Comparison of ENCODE assay signal across 7 cellular contexts in the genomic region with DNA sequence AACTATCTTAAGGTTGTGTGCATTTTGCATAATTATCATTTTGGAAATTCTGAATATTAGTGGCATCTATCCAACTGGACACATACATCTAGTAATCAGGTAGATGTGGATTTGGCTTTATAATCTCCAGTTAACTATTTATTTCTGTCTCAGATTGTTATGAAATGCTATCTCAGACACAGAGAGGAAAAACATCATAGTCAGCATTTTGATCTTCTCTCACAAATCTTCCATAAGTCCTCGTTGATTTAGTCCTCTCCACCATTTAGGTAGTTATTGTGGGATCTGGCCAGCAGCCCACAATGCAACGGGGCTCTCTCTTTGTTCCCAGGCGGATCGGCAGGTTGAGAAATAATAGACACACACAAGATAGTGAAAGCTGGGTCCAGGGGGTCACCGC.
A peak's percentile ranks its signal among the peaks of the same experiment; 100 is the strongest.
DNase-seq lines count a peak whose midpoint lies in the region; ATAC-seq, FAIRE-seq and TF ChIP-seq lines count a peak whose summit lies in the region.
"Not testable (repeated sequence)": the region's sequence is repeated elsewhere in the genome, so short reads cannot be mapped to it uniquely, and the experiment has no call there.

No MANE protein-coding gene starts in this region.

- POLR2A ChIA-PET in A549 (lab: Yijun Ruan, JAX); PC-9 (lab: Charles Lee; ENCODE audit: unreplicated experiment); K562 (lab: Yijun Ruan, JAX): not testable (repeated sequence)

- H3K9me2 ChIP-seq in PC-9 (ENCODE audit: insufficient read depth) = not testable (repeated sequence)

- not testable (repeated sequence) for H3K27me3 ChIP-seq in HL-60 (ENCODE audit: insufficient read depth, poor library complexity, severe bottlenecking); PC-9 (ENCODE audit: insufficient read depth, low read depth); K562 (ENCODE audit: control insufficient read depth in 2 of 2, insufficient read depth in 2 of 2, low read length in 2 of 2)

- not testable (repeated sequence) for H3K9me3 ChIP-seq in A549; PC-9 (ENCODE audit: insufficient read depth, low read depth); K562 (replicated peaks; ENCODE audit: control insufficient read depth, insufficient read depth, low read depth, low read length)

- in situ Hi-C loops in K562 (cut with MboI) = not testable (repeated sequence)

- H3K9me3 Mint-ChIP-seq in Calu3 (ENCODE audit: low read depth, unreplicated experiment) = not testable (repeated sequence)
- H3K9me3 Mint-ChIP-seq in type B pancreatic cell = peaks cover 15% of the 10 kb centered on the region

- not testable (repeated sequence) for TF ChIP-seq EP300 in A549 (IDR thresholded peaks at IDR 0.05); K562 (IDR thresholded peaks at IDR 0.05; ENCODE audit: low read length)

- H3K9ac ChIP-seq in K562 (ENCODE audit: insufficient read depth in 1 of 2, low read depth in 2 of 2, low read length in 2 of 2) = not testable (repeated sequence)

- not testable (repeated sequence) for BruUV-seq in Calu3 (replicated peaks; lab: Mats Ljungman, UMichigan); PC-9 (replicated peaks; lab: Mats Ljungman, UMichigan); K562 (replicated peaks; lab: Mats Ljungman, UMichigan)

- TF ChIP-seq RAD21 in A549 (conservative IDR thresholded peaks at IDR 0.05 in 1 of 2, IDR thresholded peaks at IDR 0.05 in 1 of 2); K562 (CRISPR knock-in tag; conservative IDR thresholded peaks at IDR 0.05 in 1 of 2, IDR thresholded peaks at IDR 0.05 in 1 of 2): not testable (repeated sequence)

- not testable (repeated sequence) for DNase-seq in A549 (ENCODE audit: low read depth in 1 of 2, low spot score in 1 of 2); Calu3; HL-60 (ENCODE audit: low read depth in 1 of 2, low spot score in 1 of 2); LNCaP clone FGC (ENCODE audit: low read depth); PC-9; K562 (ENCODE audit: extremely low read depth in 1 of 4, low spot score in 3 of 4); type B pancreatic cell (ENCODE audit: extremely low spot score, unreplicated experiment)

- not testable (repeated sequence) for TF ChIP-seq POLR2A in A549 (IDR thresholded peaks at IDR 0.05; ENCODE audit: low read length); K562 (conservative IDR thresholded peaks at IDR 0.05)

- H2AFZ ChIP-seq in PC-9 = peak overlapping the region; percentile 74
- not testable (repeated sequence) for H2AFZ ChIP-seq in K562 (ENCODE audit: low read depth, low read length)

- not testable (repeated sequence) for H3K9me1 ChIP-seq in K562 (ENCODE audit: control insufficient read depth, insufficient read depth, low read length)

- H3K36me3 ChIP-seq in PC-9 (ENCODE audit: low read depth); K562 (ENCODE audit: control insufficient read depth, insufficient read depth, low read length): not testable (repeated sequence)

- not testable (repeated sequence) for ATAC-seq in A549, K562

- FAIRE-seq in A549 (lab: Jason Lieb, UNC); K562 (lab: Jason Lieb, UNC): not testable (repeated sequence)

- TF ChIP-seq CTCF in A549 (IDR thresholded peaks at IDR 0.05); Calu3 (IDR thresholded peaks at IDR 0.05; ENCODE audit: unreplicated experiment); HL-60 (IDR thresholded peaks at IDR 0.05; ENCODE audit: insufficient read depth, low read length); LNCaP clone FGC (IDR thresholded peaks at IDR 0.05; ENCODE audit: control insufficient read depth, extremely low read depth, insufficient read depth); PC-9 (conservative IDR thresholded peaks at IDR 0.05); K562 (IDR thresholded peaks at IDR 0.05 in 2 of 3, conservative IDR thresholded peaks at IDR 0.05 in 1 of 3; ENCODE audit: insufficient read depth in 2 of 3, low read depth in 1 of 3, low read length in 3 of 3); type B pancreatic cell (conservative IDR thresholded peaks at IDR 0.05): not testable (repeated sequence)

- not testable (repeated sequence) for H4K20me1 ChIP-seq in PC-9 (ENCODE audit: insufficient read depth); K562 (replicated peaks; ENCODE audit: control insufficient read depth, insufficient read depth, low read length)

- not testable (repeated sequence) for H3K27me3 Mint-ChIP-seq in Calu3 (ENCODE audit: unreplicated experiment); type B pancreatic cell

- H3K4me1 Mint-ChIP-seq in Calu3 (ENCODE audit: low read depth, unreplicated experiment) = peaks cover 11% of the 10 kb centered on the region
- H3K4me1 Mint-ChIP-seq in type B pancreatic cell (ENCODE audit: unreplicated experiment) = not testable (repeated sequence)

- not testable (repeated sequence) for H3K27ac ChIP-seq in A549; HL-60 (replicated peaks); K562 (ENCODE audit: extremely low read depth, low read depth, low read length)
- H3K27ac ChIP-seq in PC-9 = peak overlapping the region; percentile 50

- not testable (repeated sequence) for H3K79me2 ChIP-seq in PC-9 (ENCODE audit: low read depth); K562 (ENCODE audit: control insufficient read depth, insufficient read depth, low read length)

- H3K4me3 ChIP-seq in A549, K562: not testable (repeated sequence)
- H3K4me3 ChIP-seq in HL-60 (replicated peaks; ENCODE audit: insufficient read depth, low read length) = peak overlapping the region; percentile 6; the same call in 1 of the 2 replicates
- H3K4me3 ChIP-seq in LNCaP clone FGC (ENCODE audit: low read depth, low read length) = peak overlapping the region; percentile 11; the same call in 1 of the 2 replicates
- peak overlapping the region; percentile 28; the same call in 1 of the 2 replicates for H3K4me3 ChIP-seq in PC-9

- not testable (repeated sequence) for H3K36me3 Mint-ChIP-seq in Calu3 (ENCODE audit: insufficient read depth, unreplicated experiment); type B pancreatic cell

- not testable (repeated sequence) for H3K4me2 ChIP-seq in A549; K562 (ENCODE audit: insufficient read depth, low read length)
- peak overlapping the region; percentile 68 for H3K4me2 ChIP-seq in PC-9

- CTCF ChIA-PET in A549 (lab: Yijun Ruan, JAX); Calu3 (lab: Charles Lee); PC-9 (lab: Charles Lee); K562 (lab: Yijun Ruan, JAX; ENCODE audit: low intra/inter-chr PET ratio): not testable (repeated sequence)

- not testable (repeated sequence) for H3K4me1 ChIP-seq in A549; PC-9 (replicated peaks; ENCODE audit: insufficient read depth); K562 (replicated peaks in 1 of 2; ENCODE audit: control insufficient read depth in 2 of 2, insufficient read depth in 2 of 2, low read length in 2 of 2)

- WGBS in A549 (ENCODE audit: missing lambda C conversion rate) = 7% methylated on average over 5 of the region's 5 CpGs
- 20% methylated on average over 2 of the region's 5 CpGs for WGBS in K562 (ENCODE audit: insufficient coverage, low coverage, missing lambda C conversion rate)

- intact Hi-C loops in Calu3 (cut with micrococcal nuclease; ENCODE audit: unreplicated experiment); PC-9 (cut with micrococcal nuclease; ENCODE audit: unreplicated experiment); K562 (cut with micrococcal nuclease): not testable (repeated sequence)

- H3K27ac Mint-ChIP-seq in Calu3 (ENCODE audit: unreplicated experiment) = peak overlapping the region; percentile 90
- peak overlapping the region; percentile 48 for H3K27ac Mint-ChIP-seq in type B pancreatic cell

- H3F3A ChIP-seq in PC-9 (ENCODE audit: insufficient read depth, low read depth) = not testable (repeated sequence)

- H3K4me3 Mint-ChIP-seq in Calu3 (ENCODE audit: low read depth, unreplicated experiment) (peak overlapping the region; percentile 70), type B pancreatic cell (peak overlapping the region; percentile 44)

TF ChIP-seq in A549, 52 proteins besides CTCF, POLR2A, EP300 and RAD21:
- TF ChIP-seq MAFK (IDR thresholded peaks at IDR 0.05; ENCODE audit: partially characterized antibody) = peak; percentile 83

TF ChIP-seq in K562, 482 proteins besides CTCF, POLR2A, EP300 and RAD21:
- TF ChIP-seq C11orf30 (IDR thresholded peaks at IDR 0.05; ENCODE audit: low read depth) = peak; percentile 60
- TF ChIP-seq MAFG (tag; conservative IDR thresholded peaks at IDR 0.05) = peak; percentile 54; the same call in 1 of the 2 replicates
- TF ChIP-seq ZNF316 (IDR thresholded peaks at IDR 0.05) = peak; percentile 82
- TF ChIP-seq MAFF (IDR thresholded peaks at IDR 0.05; ENCODE audit: low read length) = peak; percentile 70
- TF ChIP-seq MAFK (IDR thresholded peaks at IDR 0.05; ENCODE audit: low read length) = peak; percentile 69; the same call in 1 of the 2 replicates
TF ChIP-seq in K562: peak in this region for 5; not testable (repeated sequence) for 477.
